ENCODE assay signal across 24 cellular contexts in genomic region chr1:224722838-224723237, GRCh38.
"Had no signal": no experiment of that assay in that cellular context is flagged by ENCODE, and none has a peak within 500 bp of the region (broad histone marks: within the 10 kb centered on the region; RNA-seq: fewer than 3 reads in every experiment).

No MANE protein-coding gene starts in this region.

- H3K36me3 Mint-ChIP-seq: activated CD8-positive, alpha-beta memory T cell treated with anti-CD3 and anti-CD28 coated beads, Interleukin-2, amount 10 ng/mL, durations not matched to agents 7 days and 5 days; activated naive CD4-positive, alpha-beta T cell treated with anti-CD3 and anti-CD28 coated beads, Interleukin-2, amount 10 ng/mL, durations not matched to agents 7 days and 5 days; mesothelial cell of epicardium; naive thymus-derived CD8-positive, alpha-beta T cell had no signal

- DNase-seq: activated CD4-positive, alpha-beta T cell treated with anti-CD3 and anti-CD28 coated beads, Interleukin-2, amount 10 ng/mL, durations not matched to agents 7 days and 5 days; activated CD4-positive, CD25-positive, alpha-beta regulatory T cell treated with anti-CD3 and anti-CD28 coated beads, Interleukin-2, amount 50 U/mL, for 72 hours; activated CD8-positive, alpha-beta memory T cell treated with anti-CD3 and anti-CD28 coated beads, Interleukin-2, amount 10 ng/mL, durations not matched to agents 7 days and 5 days; activated CD8-positive, alpha-beta T cell treated with anti-CD3 and anti-CD28 coated beads for 36 hours; activated effector memory CD4-positive, alpha-beta T cell treated with anti-CD3 and anti-CD28 coated beads, Interleukin-2, amount 50 U/mL, for 16 hours; activated naive CD4-positive, alpha-beta T cell treated with anti-CD3 and anti-CD28 coated beads, Interleukin-2, amount 10 ng/mL, durations not matched to agents 7 days and 5 days; activated T-cell treated with anti-CD3 and anti-CD28 coated beads for 4 hours; body of pancreas; cortex of kidney; endodermal cell; heart right ventricle; kidney; left lung; naive thymus-derived CD8-positive, alpha-beta T cell; spleen; stimulated activated CD4-positive, alpha-beta T cell treated with anti-CD3 and anti-CD28 coated beads, Interleukin-4, amount 100 ng/mL, for 1 hour; tibial artery; WERI-Rb-1 had no signal

- H3K9me3 ChIP-seq: body of pancreas, heart right ventricle, left lung, prostate gland, spleen, tibial artery had no signal

- H3K27ac Mint-ChIP-seq: activated CD4-positive, alpha-beta T cell treated with anti-CD3 and anti-CD28 coated beads, Interleukin-2, amount 10 ng/mL, durations not matched to agents 7 days and 5 days; activated CD8-positive, alpha-beta memory T cell treated with anti-CD3 and anti-CD28 coated beads, Interleukin-2, amount 10 ng/mL, durations not matched to agents 7 days and 5 days; activated CD8-positive, alpha-beta T cell treated with anti-CD3 and anti-CD28 coated beads for 36 hours; activated naive CD4-positive, alpha-beta T cell treated with anti-CD3 and anti-CD28 coated beads, Interleukin-2, amount 10 ng/mL, durations not matched to agents 7 days and 5 days; endodermal cell; mesothelial cell of epicardium; naive thymus-derived CD8-positive, alpha-beta T cell; stimulated activated naive CD8-positive, alpha-beta T cell treated with anti-CD3 and anti-CD28 coated beads, Interleukin-15, Interleukin-2, amounts not matched to agents 100 ng/mL and 50 ng/mL, for 24 hours had no signal

- ATAC-seq: activated CD8-positive, alpha-beta memory T cell treated with anti-CD3 and anti-CD28 coated beads, Interleukin-2, amount 10 ng/mL, durations not matched to agents 7 days and 5 days; activated CD8-positive, alpha-beta T cell treated with anti-CD3 and anti-CD28 coated beads for 36 hours; body of pancreas; left lung; naive thymus-derived CD8-positive, alpha-beta T cell had no signal

- H3K4me1 ChIP-seq: body of pancreas, left lung, prostate gland, spleen, tibial artery had no signal

- H3K4me3 ChIP-seq: body of pancreas, cardiac muscle cell, heart right ventricle, left lung, lung, prostate gland, spleen, tibial artery had no signal

- H3K9me3 Mint-ChIP-seq: activated CD4-positive, alpha-beta T cell treated with anti-CD3 and anti-CD28 coated beads, Interleukin-2, amount 10 ng/mL, durations not matched to agents 7 days and 5 days; activated CD8-positive, alpha-beta T cell treated with anti-CD3 and anti-CD28 coated beads for 36 hours; activated naive CD4-positive, alpha-beta T cell treated with anti-CD3 and anti-CD28 coated beads, Interleukin-2, amount 10 ng/mL, durations not matched to agents 7 days and 5 days; endodermal cell; mesothelial cell of epicardium; naive thymus-derived CD8-positive, alpha-beta T cell; stimulated activated naive CD8-positive, alpha-beta T cell treated with anti-CD3 and anti-CD28 coated beads, Interleukin-15, Interleukin-2, amounts not matched to agents 100 ng/mL and 50 ng/mL, for 24 hours had no signal

- H3K36me3 ChIP-seq: cardiac muscle cell, heart right ventricle, left lung, prostate gland, spleen, tibial artery, WERI-Rb-1 had no signal

- H3K4me3 Mint-ChIP-seq: activated CD4-positive, alpha-beta T cell treated with anti-CD3 and anti-CD28 coated beads, Interleukin-2, amount 10 ng/mL, durations not matched to agents 7 days and 5 days; activated CD8-positive, alpha-beta memory T cell treated with anti-CD3 and anti-CD28 coated beads, Interleukin-2, amount 10 ng/mL, durations not matched to agents 7 days and 5 days; activated CD8-positive, alpha-beta T cell treated with anti-CD3 and anti-CD28 coated beads for 36 hours; activated naive CD4-positive, alpha-beta T cell treated with anti-CD3 and anti-CD28 coated beads, Interleukin-2, amount 10 ng/mL, durations not matched to agents 7 days and 5 days; endodermal cell; mesothelial cell of epicardium; naive thymus-derived CD8-positive, alpha-beta T cell; stimulated activated naive CD8-positive, alpha-beta T cell treated with anti-CD3 and anti-CD28 coated beads, Interleukin-15, Interleukin-2, amounts not matched to agents 100 ng/mL and 50 ng/mL, for 24 hours had no signal

- H3K27ac ChIP-seq: body of pancreas, cardiac muscle cell, epithelial cell of prostate, heart right ventricle, left lung, prostate gland, spleen, tibial artery, WERI-Rb-1 had no signal

- H3K27me3 ChIP-seq: body of pancreas, cardiac muscle cell, left lung had no signal
